Comparison of ENCODE assay signal across 15 cellular contexts in genomic region chr3:14131134-14131533, GRCh38. TPM values are rescaled to one million over a fixed set of nuclear protein-coding genes. Genes with fewer than 3 reads are reported as not detected.
DNase-seq lines count a peak whose midpoint lies in the region; ATAC-seq and TF ChIP-seq lines count a peak whose summit lies in the region.
"Had no signal": no experiment of that assay in that cellular context is flagged by ENCODE, and none has a peak within 500 bp of the region (broad histone marks: within the 10 kb centered on the region; RNA-seq: fewer than 3 reads in every experiment).

No MANE protein-coding gene starts in this region.

- H4K20me1 ChIP-seq in neural progenitor cell (ENCODE audit: low read depth) = peaks cover 12% of the 10 kb centered on the region

- no peak overlapping the region for H3K9ac ChIP-seq in neural progenitor cell
- H3K9ac ChIP-seq: BLaER1 had no signal

- no peak overlapping the region for H2AFZ ChIP-seq in neural progenitor cell (replicated peaks)

- H3K27me3 ChIP-seq in left lung = no peaks in the 10 kb centered on the region
- no peaks in the 10 kb centered on the region for H3K27me3 ChIP-seq in neural progenitor cell
- H3K27me3 ChIP-seq: BLaER1 had no signal

- CTCF ChIA-PET in activated CD8-positive, alpha-beta memory T cell treated with anti-CD3 and anti-CD28 coated beads, Interleukin-2, amount 10 ng/mL, durations not matched to agents 7 days and 5 days (lab: Charles Lee) = interaction anchor here (1.0 kb wide), 1 partner anchor 130 kb away, joined by 3 read pairs; no protein-coding TSS in a partner anchor

- no peak overlapping the region for H3K27ac ChIP-seq in left lung
- no peak overlapping the region for H3K27ac ChIP-seq in neural progenitor cell
- H3K27ac ChIP-seq: 22Rv1, BLaER1, HL-60 had no signal

- TF ChIP-seq CTCF in natural killer cell (IDR thresholded peaks at IDR 0.05) (no peak), glutamatergic neuron (IDR thresholded peaks at IDR 0.05; ENCODE audit: partially characterized antibody, unreplicated experiment) (no peak), left lung (IDR thresholded peaks at IDR 0.05) (no peak), neural progenitor cell (IDR thresholded peaks at IDR 0.05) (no peak)

- H3K4me3 Mint-ChIP-seq in activated CD8-positive, alpha-beta memory T cell treated with anti-CD3 and anti-CD28 coated beads, Interleukin-2, amount 10 ng/mL, durations not matched to agents 7 days and 5 days = no peak overlapping the region
- H3K4me3 Mint-ChIP-seq in natural killer cell treated with Interleukin-12 subunit alpha and Interleukin-12 subunit beta and Interleukin-15 and Interleukin-18, amount 100 ng/mL, for 72 hours = no peak overlapping the region
- H3K4me3 Mint-ChIP-seq in natural killer cell = no peak overlapping the region
- H3K4me3 Mint-ChIP-seq in glutamatergic neuron (ENCODE audit: unreplicated experiment) = no peak overlapping the region
- H3K4me3 Mint-ChIP-seq in neural progenitor cell = no peak overlapping the region

- no peaks in the 10 kb centered on the region for H3F3A ChIP-seq in neural progenitor cell (ENCODE audit: low read depth)

- H3K36me3 ChIP-seq in left lung (peaks cover 5 to 92% of the 10 kb centered on the region in 2 donors), neural progenitor cell (no peaks in the 10 kb centered on the region)

- DNase-seq in activated CD8-positive, alpha-beta memory T cell treated with anti-CD3 and anti-CD28 coated beads, Interleukin-2, amount 50 U/mL, for 48 hours = peak; percentile 33
- DNase-seq in activated CD8-positive, alpha-beta memory T cell treated with anti-CD3 and anti-CD28 coated beads, Interleukin-2, amount 10 ng/mL, durations not matched to agents 7 days and 5 days = no peak
- peak; percentile 22 for DNase-seq in natural killer cell treated with Interleukin-12 subunit alpha and Interleukin-12 subunit beta and Interleukin-15 and Interleukin-18, amount 100 ng/mL, for 72 hours (ENCODE audit: low spot score)
- no peak for DNase-seq in natural killer cell
- no peak for DNase-seq in glutamatergic neuron
- DNase-seq in left lung = no peak
- DNase-seq in neural progenitor cell (ENCODE audit: low spot score) = no peak
- DNase-seq: AML-193, DMS53, GF-D8 had no signal

- peaks cover 23% of the 10 kb centered on the region for H3K79me2 ChIP-seq in neural progenitor cell (ENCODE audit: low read depth)

- no peak overlapping the region for H3K27ac Mint-ChIP-seq in activated CD8-positive, alpha-beta memory T cell treated with anti-CD3 and anti-CD28 coated beads, Interleukin-2, amount 10 ng/mL, durations not matched to agents 7 days and 5 days
- no peak overlapping the region for H3K27ac Mint-ChIP-seq in natural killer cell treated with Interleukin-12 subunit alpha and Interleukin-12 subunit beta and Interleukin-15 and Interleukin-18, amount 100 ng/mL, for 72 hours
- H3K27ac Mint-ChIP-seq in natural killer cell (peak overlapping the region in 1 of 2 donors; percentile 23), glutamatergic neuron (ENCODE audit: unreplicated experiment) (peak overlapping the region; percentile 73), neural progenitor cell (no peak overlapping the region)

- intact Hi-C loops in natural killer cell (cut with micrococcal nuclease) (no loop called here), left lung (cut with DNase I) (no loop called here)

- H3K4me1 ChIP-seq in left lung = peaks cover 6 to 20% of the 10 kb centered on the region in 2 donors
- no peaks in the 10 kb centered on the region for H3K4me1 ChIP-seq in neural progenitor cell

- H3K36me3 Mint-ChIP-seq in activated CD8-positive, alpha-beta memory T cell treated with anti-CD3 and anti-CD28 coated beads, Interleukin-2, amount 10 ng/mL, durations not matched to agents 7 days and 5 days = peaks cover 40% of the 10 kb centered on the region
- peaks cover 25% of the 10 kb centered on the region for H3K36me3 Mint-ChIP-seq in natural killer cell treated with Interleukin-12 subunit alpha and Interleukin-12 subunit beta and Interleukin-15 and Interleukin-18, amount 100 ng/mL, for 72 hours
- peaks cover 22% of the 10 kb centered on the region for H3K36me3 Mint-ChIP-seq in natural killer cell
- peaks cover 14% of the 10 kb centered on the region for H3K36me3 Mint-ChIP-seq in glutamatergic neuron (ENCODE audit: unreplicated experiment)
- peaks cover 43% of the 10 kb centered on the region for H3K36me3 Mint-ChIP-seq in neural progenitor cell

- no peaks in the 10 kb centered on the region for H3K9me3 Mint-ChIP-seq in activated CD8-positive, alpha-beta memory T cell treated with anti-CD3 and anti-CD28 coated beads, Interleukin-2, amount 10 ng/mL, durations not matched to agents 7 days and 5 days (ENCODE audit: low read depth)
- no peaks in the 10 kb centered on the region for H3K9me3 Mint-ChIP-seq in natural killer cell treated with Interleukin-12 subunit alpha and Interleukin-12 subunit beta and Interleukin-15 and Interleukin-18, amount 100 ng/mL, for 72 hours
- H3K9me3 Mint-ChIP-seq in natural killer cell = no peaks in the 10 kb centered on the region
- no peaks in the 10 kb centered on the region for H3K9me3 Mint-ChIP-seq in glutamatergic neuron (ENCODE audit: unreplicated experiment)
- H3K9me3 Mint-ChIP-seq in neural progenitor cell = no peaks in the 10 kb centered on the region

- H3K9me3 ChIP-seq in left lung (no peaks in the 10 kb centered on the region), neural progenitor cell (ENCODE audit: low read depth) (no peaks in the 10 kb centered on the region)
- H3K9me3 ChIP-seq: BLaER1, HAP-1 had no signal

- H3K4me1 Mint-ChIP-seq in activated CD8-positive, alpha-beta memory T cell treated with anti-CD3 and anti-CD28 coated beads, Interleukin-2, amount 10 ng/mL, durations not matched to agents 7 days and 5 days = peaks cover 25% of the 10 kb centered on the region
- H3K4me1 Mint-ChIP-seq in natural killer cell treated with Interleukin-12 subunit alpha and Interleukin-12 subunit beta and Interleukin-15 and Interleukin-18, amount 100 ng/mL, for 72 hours (ENCODE audit: low read depth in 2 of 2) = peaks cover 27% of the 10 kb centered on the region in 2 donors
- H3K4me1 Mint-ChIP-seq in natural killer cell = peaks cover 25 to 34% of the 10 kb centered on the region in 2 donors
- H3K4me1 Mint-ChIP-seq in glutamatergic neuron (ENCODE audit: low read depth, unreplicated experiment) = peaks cover 4% of the 10 kb centered on the region
- H3K4me1 Mint-ChIP-seq in neural progenitor cell = peaks cover 6% of the 10 kb centered on the region

- ATAC-seq in activated CD8-positive, alpha-beta memory T cell treated with anti-CD3 and anti-CD28 coated beads, Interleukin-2, amount 10 ng/mL, durations not matched to agents 7 days and 5 days = no peak
- ATAC-seq in natural killer cell treated with Interleukin-12 subunit alpha and Interleukin-12 subunit beta and Interleukin-15 and Interleukin-18, amount 100 ng/mL, for 72 hours = no peak
- no peak for ATAC-seq in natural killer cell
- ATAC-seq in left lung = no peak
- ATAC-seq in HG02840 (IDR thresholded peaks at IDR 0.05; ENCODE audit: low FRiP score, unreplicated experiment) = no peak

- no peaks in the 10 kb centered on the region for H3K27me3 Mint-ChIP-seq in activated CD8-positive, alpha-beta memory T cell treated with anti-CD3 and anti-CD28 coated beads, Interleukin-2, amount 10 ng/mL, durations not matched to agents 7 days and 5 days
- H3K27me3 Mint-ChIP-seq in natural killer cell treated with Interleukin-12 subunit alpha and Interleukin-12 subunit beta and Interleukin-15 and Interleukin-18, amount 100 ng/mL, for 72 hours = no peaks in the 10 kb centered on the region
- no peaks in the 10 kb centered on the region for H3K27me3 Mint-ChIP-seq in natural killer cell (ENCODE audit: low read depth in 2 of 2)
- H3K27me3 Mint-ChIP-seq in glutamatergic neuron (ENCODE audit: unreplicated experiment) = peaks cover 5% of the 10 kb centered on the region
- H3K27me3 Mint-ChIP-seq in neural progenitor cell (ENCODE audit: insufficient read depth, low read depth) = no peaks in the 10 kb centered on the region

- no peak overlapping the region for H3K4me2 ChIP-seq in neural progenitor cell
- H3K4me2 ChIP-seq: BLaER1 had no signal

- H3K4me3 ChIP-seq in left lung = no peak overlapping the region
- no peak overlapping the region for H3K4me3 ChIP-seq in neural progenitor cell
- H3K4me3 ChIP-seq: BLaER1, HAP-1 had no signal

RNA-seq across cellular contexts. Expression of gene TMEM43, which starts 6.3 kb away (rescaled TPM):
- 10 to 100 TPM; 27.6 to 31.8 TPM for total RNA-seq in activated CD8-positive, alpha-beta memory T cell treated with anti-CD3 and anti-CD28 coated beads, Interleukin-2, amount 10 ng/mL, durations not matched to agents 7 days and 5 days
- 10 to 100 TPM; 37.3 to 42.6 TPM for total RNA-seq in natural killer cell treated with Interleukin-12 subunit alpha and Interleukin-12 subunit beta and Interleukin-15 and Interleukin-18, amount 100 ng/mL, for 72 hours
- total RNA-seq in natural killer cell (10 to 100 TPM; 49.5 to 61.1 (median 54.1) TPM), glutamatergic neuron (ENCODE audit: unreplicated experiment) (50.8 TPM), left lung (100 to 1,000 TPM in 1 of 2 donors, 10 to 100 TPM in 1; 82.3 to 104 TPM), neural progenitor cell (ENCODE audit: low replicate concordance) (19.7 and 22.0 TPM in 2 replicates)

RNA-seq across cellular contexts. Expression of gene CHCHD4, which starts 6.5 kb away (rescaled TPM):
- total RNA-seq in activated CD8-positive, alpha-beta memory T cell treated with anti-CD3 and anti-CD28 coated beads, Interleukin-2, amount 10 ng/mL, durations not matched to agents 7 days and 5 days = 10 to 100 TPM; 15.2 to 19.7 TPM
- 10 to 100 TPM; 13.2 to 14.6 TPM for total RNA-seq in natural killer cell treated with Interleukin-12 subunit alpha and Interleukin-12 subunit beta and Interleukin-15 and Interleukin-18, amount 100 ng/mL, for 72 hours
- total RNA-seq in natural killer cell (1 to 10 TPM; 2.1 to 4.3 (median 3.4) TPM), glutamatergic neuron (ENCODE audit: unreplicated experiment) (9.4 TPM), left lung (10 to 100 TPM in 1 of 2 donors, 1 to 10 TPM in 1; 9.6 to 13.6 TPM), neural progenitor cell (ENCODE audit: low replicate concordance) (7.6 and 9.2 TPM in 2 replicates)

RNA-seq across cellular contexts. Expression of gene XPC, which starts 47.3 kb away (rescaled TPM):
- 10 to 100 TPM; 36.0 to 39.5 TPM for total RNA-seq in activated CD8-positive, alpha-beta memory T cell treated with anti-CD3 and anti-CD28 coated beads, Interleukin-2, amount 10 ng/mL, durations not matched to agents 7 days and 5 days
- total RNA-seq in natural killer cell treated with Interleukin-12 subunit alpha and Interleukin-12 subunit beta and Interleukin-15 and Interleukin-18, amount 100 ng/mL, for 72 hours = 10 to 100 TPM; 24.6 to 31.5 TPM
- total RNA-seq in natural killer cell = 10 to 100 TPM; 45.5 to 62.1 (median 50.0) TPM
- 39.5 TPM for total RNA-seq in glutamatergic neuron (ENCODE audit: unreplicated experiment)
- 10 to 100 TPM; 23.9 to 31.8 TPM for total RNA-seq in left lung
- 33.4 and 44.1 TPM in 2 replicates for total RNA-seq in neural progenitor cell (ENCODE audit: low replicate concordance)

RNA-seq across cellular contexts. Expression of gene LSM3, which starts 47.5 kb away (rescaled TPM):
- total RNA-seq in activated CD8-positive, alpha-beta memory T cell treated with anti-CD3 and anti-CD28 coated beads, Interleukin-2, amount 10 ng/mL, durations not matched to agents 7 days and 5 days = 10 to 100 TPM; 16.5 to 18.9 TPM
- 10 to 100 TPM; 15.1 to 15.2 TPM for total RNA-seq in natural killer cell treated with Interleukin-12 subunit alpha and Interleukin-12 subunit beta and Interleukin-15 and Interleukin-18, amount 100 ng/mL, for 72 hours
- total RNA-seq in natural killer cell = 1 to 10 TPM; 7.6 to 9.1 (median 8.9) TPM
- total RNA-seq in glutamatergic neuron (ENCODE audit: unreplicated experiment) = 8.4 TPM
- 10 to 100 TPM; 10.6 to 11.1 TPM for total RNA-seq in left lung
- 20.9 and 36.2 TPM in 2 replicates for total RNA-seq in neural progenitor cell (ENCODE audit: low replicate concordance)

Comparison
In these comparisons a context has a peak if more than half of its experiments do, and no peak if none do; other contexts are left out.
1. DNase-seq: peak in activated CD8-positive, alpha-beta memory T cell treated with anti-CD3 and anti-CD28 coated beads, Interleukin-2, amount 50 U/mL, for 48 hours (single experiment) and natural killer cell treated with Interleukin-12 subunit alpha and Interleukin-12 subunit beta and Interleukin-15 and Interleukin-18, amount 100 ng/mL, for 72 hours (single experiment); none in activated CD8-positive, alpha-beta memory T cell treated with anti-CD3 and anti-CD28 coated beads, Interleukin-2, amount 10 ng/mL, durations not matched to agents 7 days and 5 days (single experiment), natural killer cell (single experiment), glutamatergic neuron (single experiment), left lung (0 of 2) and neural progenitor cell (single experiment).